Comparison of ENCODE assay signal across 12 cellular contexts in the genomic region with DNA sequence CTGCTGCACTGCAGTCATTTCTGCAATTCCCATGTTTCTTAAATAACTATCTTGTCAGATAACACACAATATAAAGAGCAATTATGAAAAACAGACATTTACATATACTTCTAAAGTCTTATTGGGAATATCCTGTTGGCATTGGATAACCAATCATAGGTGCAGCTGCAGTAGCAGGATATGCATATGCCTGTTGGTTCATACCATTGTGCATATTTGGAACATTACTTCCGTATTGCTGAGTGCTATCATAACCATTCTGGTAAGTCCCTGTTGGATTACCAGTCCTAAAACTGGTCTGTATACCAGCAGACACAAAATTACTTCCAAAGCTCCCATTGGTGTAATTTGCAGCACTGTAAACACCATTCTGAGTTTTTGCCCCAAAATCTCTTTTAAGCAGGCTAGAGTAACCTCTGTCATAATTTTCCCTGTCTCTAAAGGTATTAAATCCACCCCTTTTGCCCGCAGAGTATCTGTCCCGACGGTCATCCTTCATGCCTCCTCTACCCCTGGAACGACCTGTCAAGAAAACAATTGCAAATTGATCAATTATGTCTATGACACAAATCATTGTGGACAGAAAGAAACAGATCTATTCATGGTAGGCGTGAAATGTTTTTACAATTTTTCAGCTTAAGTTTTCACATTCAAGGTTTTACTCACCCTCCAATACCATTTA. TPM values are rescaled to one million over a fixed set of nuclear protein-coding genes. Genes with fewer than 3 reads are reported as not detected.
DNase-seq lines count a peak whose midpoint lies in the region; ATAC-seq, FAIRE-seq and TF ChIP-seq lines count a peak whose summit lies in the region.
"Had no signal": no experiment of that assay in that cellular context is flagged by ENCODE, and none has a peak within 500 bp of the region (broad histone marks: within the 10 kb centered on the region; RNA-seq: fewer than 3 reads in every experiment).

No MANE protein-coding gene starts in this region.

- DNase-seq in Caco-2, result no peak
- DNase-seq in LoVo (ENCODE audit: low spot score), result peak; percentile 46
- no peak for DNase-seq in K562 (ENCODE audit: extremely low read depth in 1 of 4, low spot score in 3 of 4)
- DNase-seq in inferior parietal cortex (ENCODE audit: extremely low spot score), result no peak
- DNase-seq in foreskin melanocyte, result no peak
- DNase-seq in RWPE1 (ENCODE audit: low spot score), result no peak
- DNase-seq: occipital lobe, RPMI8226 had no signal

- no peak overlapping the region for H2AFZ ChIP-seq in K562 (ENCODE audit: low read depth, low read length)
- H2AFZ ChIP-seq: hepatocyte had no signal

- H3K9me1 ChIP-seq in K562 (ENCODE audit: control insufficient read depth, insufficient read depth, low read length), result no peaks in the 10 kb centered on the region

- TF ChIP-seq RAD21 in K562 (CRISPR knock-in tag; conservative IDR thresholded peaks at IDR 0.05 in 1 of 2, IDR thresholded peaks at IDR 0.05 in 1 of 2), result no peak

- H3K27ac ChIP-seq in K562 (ENCODE audit: extremely low read depth, low read depth, low read length), result no peak overlapping the region
- H3K27ac ChIP-seq in RWPE1, result no peak overlapping the region

- H3K4me3 Mint-ChIP-seq in Caco-2 (ENCODE audit: unreplicated experiment) (peak overlapping the region; percentile 55), nephron (peak overlapping the region; percentile 4 to 14 (median 7))

- intact Hi-C loops in Caco-2 (cut with micrococcal nuclease; ENCODE audit: unreplicated experiment) (loop anchor here (5.0 kb wide), 1 partner anchor 193 kb away; no protein-coding TSS in a partner anchor), K562 (cut with micrococcal nuclease) (loop anchor here (10.0 kb wide), 1 partner anchor 235 kb away; no protein-coding TSS in a partner anchor)

- peaks cover 70% of the 10 kb centered on the region for H3K79me2 ChIP-seq in K562 (ENCODE audit: control insufficient read depth, insufficient read depth, low read length)

- in situ Hi-C loops in K562 (cut with MboI), result no loop called here

- no peak overlapping the region for H3K4me2 ChIP-seq in K562 (ENCODE audit: insufficient read depth, low read length)
- H3K4me2 ChIP-seq: hepatocyte had no signal

- H3K27me3 ChIP-seq in Caco-2 (replicated peaks; ENCODE audit: control insufficient read depth, insufficient read depth, low read length) (no peaks in the 10 kb centered on the region), K562 (ENCODE audit: control insufficient read depth in 2 of 2, insufficient read depth in 2 of 2, low read length in 2 of 2) (no peaks in the 10 kb centered on the region)
- H3K27me3 ChIP-seq: hepatocyte had no signal

- H3K9ac ChIP-seq in K562 (ENCODE audit: insufficient read depth in 1 of 2, low read depth in 2 of 2, low read length in 2 of 2), result no peak overlapping the region

- H3K4me3 ChIP-seq in Caco-2 (ENCODE audit: low read depth, low read length) (no peak overlapping the region), K562 (no peak overlapping the region)
- H3K4me3 ChIP-seq: hepatocyte had no signal

- POLR2A ChIA-PET in Caco-2 (lab: Charles Lee) (no interaction called here), K562 (lab: Yijun Ruan, JAX) (interaction anchor here (0.6 to 6.8 kb wide), 13 partner anchors 11 to 331 kb away, joined by 3 to 59 read pairs (median 4); partner anchors contain the start of gene MILR1), RWPE1 (lab: Yijun Ruan, JAX; ENCODE audit: low non-redundant PET) (no interaction called here)

- H3K9me3 ChIP-seq in Caco-2 (no peaks in the 10 kb centered on the region), K562 (replicated peaks; ENCODE audit: control insufficient read depth, insufficient read depth, low read depth, low read length) (no peaks in the 10 kb centered on the region)

- H3K36me3 ChIP-seq in Caco-2 (ENCODE audit: control insufficient read depth, insufficient read depth, low read length) (peaks cover 7% of the 10 kb centered on the region), K562 (ENCODE audit: control insufficient read depth, insufficient read depth, low read length) (peaks cover 75% of the 10 kb centered on the region)

- no peaks in the 10 kb centered on the region for H3K9me3 Mint-ChIP-seq in Caco-2 (ENCODE audit: unreplicated experiment)
- H3K9me3 Mint-ChIP-seq in nephron, result no peaks in the 10 kb centered on the region

- no peak for ATAC-seq in K562
- no peak for ATAC-seq in HG03521 (IDR thresholded peaks at IDR 0.05; ENCODE audit: unreplicated experiment)

- H3K27ac Mint-ChIP-seq in Caco-2 (ENCODE audit: unreplicated experiment) (no peak overlapping the region), nephron (peak overlapping the region in 1 of 3 experiments; percentile 46)

- H3K4me1 ChIP-seq in Caco-2 (peaks cover 42% of the 10 kb centered on the region), K562 (replicated peaks in 1 of 2; ENCODE audit: control insufficient read depth in 2 of 2, insufficient read depth in 2 of 2, low read length in 2 of 2) (peaks cover 9 to 12% of the 10 kb centered on the region in 2 experiments; a peak in 3 of 5 replicates)

- peaks cover 14% of the 10 kb centered on the region for H4K20me1 ChIP-seq in K562 (replicated peaks; ENCODE audit: control insufficient read depth, insufficient read depth, low read length)

- H3K4me1 Mint-ChIP-seq in Caco-2 (ENCODE audit: low read depth, unreplicated experiment), result peaks cover 67% of the 10 kb centered on the region
- peaks cover 60% of the 10 kb centered on the region for H3K4me1 Mint-ChIP-seq in nephron

- H3K36me3 Mint-ChIP-seq in Caco-2 (ENCODE audit: insufficient read depth, unreplicated experiment) (peaks cover 96% of the 10 kb centered on the region), nephron (ENCODE audit: low read depth) (peaks cover 66% of the 10 kb centered on the region)

- peak; percentile 31; the same call in 1 of the 2 replicates for TF ChIP-seq POLR2A in K562 (conservative IDR thresholded peaks at IDR 0.05)

- H3K27me3 Mint-ChIP-seq in Caco-2 (ENCODE audit: insufficient read depth, unreplicated experiment), result no peaks in the 10 kb centered on the region
- H3K27me3 Mint-ChIP-seq in nephron (ENCODE audit: low read depth), result no peaks in the 10 kb centered on the region

- TF ChIP-seq CTCF in Caco-2 (IDR thresholded peaks at IDR 0.05; ENCODE audit: insufficient read depth in 1 of 2, low read depth in 1 of 2, low read length in 1 of 2, severe bottlenecking in 1 of 2, unreplicated experiment in 1 of 2) (no peak), K562 (IDR thresholded peaks at IDR 0.05 in 2 of 3, conservative IDR thresholded peaks at IDR 0.05 in 1 of 3; ENCODE audit: insufficient read depth in 2 of 3, low read depth in 1 of 3, low read length in 3 of 3) (no peak), nephron (IDR thresholded peaks at IDR 0.05; ENCODE audit: unreplicated experiment in 3 of 3) (no peak), RWPE1 (conservative IDR thresholded peaks at IDR 0.05; ENCODE audit: low read depth) (no peak)

- WGBS in K562 (ENCODE audit: insufficient coverage, low coverage, missing lambda C conversion rate), result 85% methylated on average over 6 of the region's 6 CpGs

- FAIRE-seq in K562 (lab: Jason Lieb, UNC), result no peak
- FAIRE-seq: colon had no signal

- CTCF ChIA-PET in Caco-2 (lab: Charles Lee), result interaction anchor here (0.9 kb wide), 1 partner anchor 15 kb away, joined by 3 read pairs; no protein-coding TSS in a partner anchor
- CTCF ChIA-PET in K562 (lab: Yijun Ruan, JAX; ENCODE audit: low intra/inter-chr PET ratio), result no interaction called here
- CTCF ChIA-PET in RWPE1 (lab: Yijun Ruan, JAX), result no interaction called here

- BruUV-seq in Caco-2 (replicated peaks; lab: Mats Ljungman, UMichigan) (no TSS peak), K562 (replicated peaks; lab: Mats Ljungman, UMichigan) (TSS peak; percentile 0)

- no peak for TF ChIP-seq EP300 in K562 (IDR thresholded peaks at IDR 0.05; ENCODE audit: low read length)

RNA-seq across cellular contexts. Expression of gene POLG2, which starts 3.1 kb away (rescaled TPM):
- total RNA-seq in Caco-2 (2022) (28.9 and 32.9 TPM in 2 replicates), K562 (2014; rRNA removed) (26.6 and 28.8 TPM in 2 replicates), K562 (2014; rRNA removed; fragmentation: Illumina TruSeq; extraction: Trizol) (34.9 and 37.9 TPM in 2 replicates), K562 (2015; rRNA removed; fragmentation: Illumina TruSeq; extraction: Trizol) (36.4 and 37.0 TPM in 2 replicates), K562 (2021) (39.5 and 44.2 TPM in 2 replicates)
- 92.4 and 167 TPM in 2 replicates for total RNA-seq in K562 (2011; cell fraction: chromatin; rRNA removed; ENCODE audit: low replicate concordance)
- 66.1 and 68.5 TPM in 2 replicates for total RNA-seq in K562 (2011; cell fraction: nucleolus; rRNA removed)
- total RNA-seq in K562 (2011; cell fraction: nucleoplasm; rRNA removed), result 74.9 and 93.0 TPM in 2 replicates
- polyA plus RNA-seq in K562 (2011; rRNA removed) (42.8 and 44.8 TPM in 2 replicates), K562 (2014; fragmentation: Illumina TruSeq; extraction: Trizol) (31.0 and 37.4 TPM in 2 replicates), K562 (2014; fragmentation: Nextera tagmentation; extraction: Ambion mirVana) (10 to 100 TPM; 13.4 to 14.6 TPM), K562 (2014; rRNA removed) (41.1 and 43.0 TPM in 2 replicates)
- polyA plus RNA-seq in K562 (2011; cell fraction: cytosol; rRNA removed), result 7.8 and 17.8 TPM in 2 replicates
- 74.3 and 76.8 TPM in 2 replicates for polyA plus RNA-seq in K562 (2011; cell fraction: nucleus; rRNA removed)
- polyA plus RNA-seq in K562 (2012), result 32.5 and 35.4 TPM in 2 replicates
- polyA minus RNA-seq in K562 (2011; rRNA and poly(A)+ RNA removed), result 34.0 and 36.5 TPM in 2 replicates
- polyA minus RNA-seq in K562 (2011; cell fraction: cytosol; rRNA and poly(A)+ RNA removed), result 12.9 and 15.7 TPM in 2 replicates
- polyA minus RNA-seq in K562 (2011; cell fraction: nucleus; rRNA and poly(A)+ RNA removed), result 56.1 and 86.0 TPM in 2 replicates

RNA-seq across cellular contexts. Expression of gene DDX5, which starts 6.1 kb away (rescaled TPM):
- total RNA-seq in Caco-2 (2022) (648 and 667 TPM in 2 replicates), K562 (2014; rRNA removed) (239 and 306 TPM in 2 replicates), K562 (2014; rRNA removed; fragmentation: Illumina TruSeq; extraction: Trizol) (411 and 440 TPM in 2 replicates), K562 (2015; rRNA removed; fragmentation: Illumina TruSeq; extraction: Trizol) (386 and 426 TPM in 2 replicates), K562 (2021) (616 and 622 TPM in 2 replicates)
- total RNA-seq in K562 (2011; cell fraction: chromatin; rRNA removed; ENCODE audit: low replicate concordance), result 1,248 and 2,950 TPM in 2 replicates
- 714 and 743 TPM in 2 replicates for total RNA-seq in K562 (2011; cell fraction: nucleolus; rRNA removed)
- 971 and 1,084 TPM in 2 replicates for total RNA-seq in K562 (2011; cell fraction: nucleoplasm; rRNA removed)
- polyA plus RNA-seq in K562 (2011; rRNA removed) (721 and 729 TPM in 2 replicates), K562 (2014; fragmentation: Illumina TruSeq; extraction: Trizol) (579 and 604 TPM in 2 replicates), K562 (2014; fragmentation: Nextera tagmentation; extraction: Ambion mirVana) (1,000 to 10,000 TPM in 1 of 2 experiments, 100 to 1,000 TPM in 1; 487 to 1,639 TPM), K562 (2014; rRNA removed) (1,331 and 1,452 TPM in 2 replicates)
- polyA plus RNA-seq in K562 (2011; cell fraction: cytosol; rRNA removed), result 392 and 499 TPM in 2 replicates
- 2,138 and 2,865 TPM in 2 replicates for polyA plus RNA-seq in K562 (2011; cell fraction: nucleus; rRNA removed)
- 332 and 354 TPM in 2 replicates for polyA plus RNA-seq in K562 (2012)
- 481 and 488 TPM in 2 replicates for polyA minus RNA-seq in K562 (2011; rRNA and poly(A)+ RNA removed)
- 167 and 272 TPM in 2 replicates for polyA minus RNA-seq in K562 (2011; cell fraction: cytosol; rRNA and poly(A)+ RNA removed)
- 1,052 and 1,975 TPM in 2 replicates for polyA minus RNA-seq in K562 (2011; cell fraction: nucleus; rRNA and poly(A)+ RNA removed)

RNA-seq across cellular contexts. Expression of gene CEP95, which starts 6.8 kb away (rescaled TPM):
- total RNA-seq in Caco-2 (2022), result 63.6 and 69.4 TPM in 2 replicates
- 138 and 394 TPM in 2 replicates for total RNA-seq in K562 (2011; cell fraction: chromatin; rRNA removed; ENCODE audit: low replicate concordance)
- 72.7 and 85.0 TPM in 2 replicates for total RNA-seq in K562 (2011; cell fraction: nucleolus; rRNA removed)
- total RNA-seq in K562 (2011; cell fraction: nucleoplasm; rRNA removed), result 132 and 153 TPM in 2 replicates
- 51.3 and 53.5 TPM in 2 replicates for total RNA-seq in K562 (2014; rRNA removed)
- total RNA-seq in K562 (2014; rRNA removed; fragmentation: Illumina TruSeq; extraction: Trizol), result 71.8 and 80.0 TPM in 2 replicates
- total RNA-seq in K562 (2015; rRNA removed; fragmentation: Illumina TruSeq; extraction: Trizol), result 50.0 and 57.1 TPM in 2 replicates
- total RNA-seq in K562 (2021), result 48.0 and 48.3 TPM in 2 replicates
- 80.7 and 83.4 TPM in 2 replicates for polyA plus RNA-seq in K562 (2011; rRNA removed)
- polyA plus RNA-seq in K562 (2011; cell fraction: cytosol; rRNA removed), result 9.7 and 20.4 TPM in 2 replicates
- 149 and 214 TPM in 2 replicates for polyA plus RNA-seq in K562 (2011; cell fraction: nucleus; rRNA removed)
- 34.4 and 59.0 TPM in 2 replicates for polyA plus RNA-seq in K562 (2012)
- 54.4 and 56.9 TPM in 2 replicates for polyA plus RNA-seq in K562 (2014; fragmentation: Illumina TruSeq; extraction: Trizol)
- polyA plus RNA-seq in K562 (2014; fragmentation: Nextera tagmentation; extraction: Ambion mirVana), result 10 to 100 TPM; 26.7 to 40.0 TPM
- polyA plus RNA-seq in K562 (2014; rRNA removed), result 61.0 and 75.0 TPM in 2 replicates
- polyA minus RNA-seq in K562 (2011; rRNA and poly(A)+ RNA removed), result 62.6 and 76.6 TPM in 2 replicates
- polyA minus RNA-seq in K562 (2011; cell fraction: cytosol; rRNA and poly(A)+ RNA removed), result 27.3 and 27.7 TPM in 2 replicates
- polyA minus RNA-seq in K562 (2011; cell fraction: nucleus; rRNA and poly(A)+ RNA removed), result 61.9 and 125 TPM in 2 replicates

RNA-seq across cellular contexts. Expression of gene MILR1, which starts 51.0 kb away (rescaled TPM):
- total RNA-seq in Caco-2 (2022) (not detected in 2 replicates), K562 (2014; rRNA removed) (3.8 and 4.3 TPM in 2 replicates), K562 (2014; rRNA removed; fragmentation: Illumina TruSeq; extraction: Trizol) (7.5 and 8.7 TPM in 2 replicates), K562 (2015; rRNA removed; fragmentation: Illumina TruSeq; extraction: Trizol) (14.1 and 16.2 TPM in 2 replicates), K562 (2021) (4.1 and 4.7 TPM in 2 replicates)
- total RNA-seq in K562 (2011; cell fraction: chromatin; rRNA removed; ENCODE audit: low replicate concordance), result 10.8 and 12.0 TPM in 2 replicates
- 5.0 and 6.2 TPM in 2 replicates for total RNA-seq in K562 (2011; cell fraction: nucleolus; rRNA removed)
- 5.9 and 8.5 TPM in 2 replicates for total RNA-seq in K562 (2011; cell fraction: nucleoplasm; rRNA removed)
- polyA plus RNA-seq in K562 (2011; rRNA removed) (5.6 and 9.7 TPM in 2 replicates), K562 (2014; fragmentation: Illumina TruSeq; extraction: Trizol) (13.3 and 14.7 TPM in 2 replicates), K562 (2014; fragmentation: Nextera tagmentation; extraction: Ambion mirVana) (1 to 10 TPM; 4.6 to 7.1 TPM), K562 (2014; rRNA removed) (7.1 and 7.8 TPM in 2 replicates)
- polyA plus RNA-seq in K562 (2011; cell fraction: cytosol; rRNA removed), result 4.1 and 8.7 TPM in 2 replicates
- polyA plus RNA-seq in K562 (2011; cell fraction: nucleus; rRNA removed), result 10.0 and 12.4 TPM in 2 replicates
- polyA plus RNA-seq in K562 (2012), result 9.0 and 64.8 TPM in 2 replicates
- polyA minus RNA-seq in K562 (2011; rRNA and poly(A)+ RNA removed), result 3.8 and 5.5 TPM in 2 replicates
- 1.8 TPM in 1 of 2 replicates, not detected in the other for polyA minus RNA-seq in K562 (2011; cell fraction: cytosol; rRNA and poly(A)+ RNA removed)
- 2.2 and 5.1 TPM in 2 replicates for polyA minus RNA-seq in K562 (2011; cell fraction: nucleus; rRNA and poly(A)+ RNA removed)
